In the genomic region with DNA sequence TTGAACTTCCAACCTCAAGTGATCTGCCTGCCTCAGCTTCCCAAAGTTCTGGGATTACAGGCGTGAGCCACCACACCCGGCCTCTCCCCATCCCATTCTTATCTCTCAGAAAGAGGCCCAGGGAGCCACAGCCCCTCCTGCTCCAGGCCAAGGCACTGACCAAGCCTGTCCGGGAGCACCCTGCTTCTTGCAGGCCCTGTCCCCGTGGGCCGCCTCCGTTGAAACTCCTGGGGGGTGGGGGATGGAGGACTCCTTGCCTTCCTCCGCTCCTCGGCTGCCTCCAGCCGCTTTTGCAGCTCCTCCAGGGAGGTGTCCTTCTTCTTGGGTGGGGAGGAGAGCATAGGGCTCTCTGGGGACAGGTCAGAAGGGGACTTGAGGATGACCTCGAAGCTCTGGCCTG, we compare ENCODE assay signal across 1 cellular context.
TF ChIP-seq lines count a peak whose summit lies in the region.

No MANE protein-coding gene starts in this region.

TF ChIP-seq in H1, 55 proteins besides CTCF, POLR2A, EP300 and RAD21:
- no peak for TF ChIP-seq SIX5 (IDR thresholded peaks at IDR 0.05; ENCODE audit: low read depth, low read length)
- TF ChIP-seq KDM1A (IDR thresholded peaks at IDR 0.05; ENCODE audit: borderline replicate concordance, low read length) = no peak
- TF ChIP-seq RNF2 (IDR thresholded peaks at IDR 0.05; ENCODE audit: borderline replicate concordance, low read depth, low read length, missing control alignments, poor library complexity, severe bottlenecking) = no peak
- TF ChIP-seq KDM4A (IDR thresholded peaks at IDR 0.05; ENCODE audit: low read depth, low read length, severe bottlenecking) = no peak
- TF ChIP-seq SRF (IDR thresholded peaks at IDR 0.05; ENCODE audit: low read depth, low read length) = no peak
- TF ChIP-seq CTBP2 (IDR thresholded peaks at IDR 0.05; ENCODE audit: borderline replicate concordance, insufficient read depth, insufficient read length, low read length) = no peak
- no peak for TF ChIP-seq GTF2F1 (IDR thresholded peaks at IDR 0.05; ENCODE audit: borderline replicate concordance, low read depth, low read length)
- TF ChIP-seq, protein P1, sequence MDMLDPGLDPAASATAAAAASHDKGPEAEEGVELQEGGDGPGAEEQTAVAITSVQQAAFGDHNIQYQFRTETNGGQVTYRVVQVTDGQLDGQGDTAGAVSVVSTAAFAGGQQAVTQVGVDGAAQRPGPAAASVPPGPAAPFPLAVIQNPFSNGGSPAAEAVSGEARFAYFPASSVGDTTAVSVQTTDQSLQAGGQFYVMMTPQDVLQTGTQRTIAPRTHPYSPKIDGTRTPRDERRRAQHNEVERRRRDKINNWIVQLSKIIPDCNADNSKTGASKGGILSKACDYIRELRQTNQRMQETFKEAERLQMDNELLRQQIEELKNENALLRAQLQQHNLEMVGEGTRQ (IDR thresholded peaks at IDR 0.05; ENCODE audit: low read length) = no peak
- TF ChIP-seq YY1 (IDR thresholded peaks at IDR 0.05; ENCODE audit: low read depth, low read length) = no peak
- no peak for TF ChIP-seq TEAD4 (IDR thresholded peaks at IDR 0.05; ENCODE audit: low read depth, low read length)
- TF ChIP-seq NRF1 (IDR thresholded peaks at IDR 0.05; ENCODE audit: low read depth, low read length) = no peak
- TF ChIP-seq EZH2 (IDR thresholded peaks at IDR 0.05; ENCODE audit: low read depth, low read length, severe bottlenecking) = no peak
- no peak for TF ChIP-seq CEBPB (IDR thresholded peaks at IDR 0.05; ENCODE audit: low read depth, low read length)
